9 cellular contexts compared by ENCODE assay signal in the genomic region with DNA sequence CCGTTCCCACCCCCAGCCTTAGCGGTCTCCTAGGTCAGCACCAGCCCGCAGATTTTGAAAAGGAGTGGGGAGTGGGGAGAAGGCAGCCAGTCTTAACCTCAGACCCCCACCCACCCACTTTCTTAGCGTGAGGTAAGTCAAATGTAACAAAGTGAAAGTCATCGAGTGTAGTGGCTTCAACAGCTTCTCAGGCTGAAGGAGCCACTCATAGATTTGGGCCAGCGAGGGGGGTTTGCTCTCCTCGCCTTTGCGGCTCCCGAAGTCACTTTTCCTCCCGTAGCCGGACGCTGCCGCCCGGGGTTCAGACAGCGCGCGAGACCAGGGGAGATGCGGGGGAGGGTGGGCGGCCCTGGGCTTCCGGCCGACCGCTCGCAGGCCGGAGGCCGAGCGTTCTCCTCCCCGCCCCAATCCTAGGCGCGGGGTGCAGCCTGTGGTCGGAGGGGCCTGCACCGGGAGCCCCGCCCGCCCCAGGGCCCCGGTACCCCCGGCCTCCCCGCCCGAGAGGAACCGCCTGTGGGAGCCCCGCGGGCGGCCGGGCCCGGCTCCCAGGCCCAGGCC. TPM values are rescaled to one million over a fixed set of nuclear protein-coding genes. Genes with fewer than 3 reads are reported as not detected.
DNase-seq lines count a peak whose midpoint lies in the region; ATAC-seq, FAIRE-seq and TF ChIP-seq lines count a peak whose summit lies in the region.
"Had no signal": no experiment of that assay in that cellular context is flagged by ENCODE, and none has a peak within 500 bp of the region (broad histone marks: within the 10 kb centered on the region; RNA-seq: fewer than 3 reads in every experiment).

No MANE protein-coding gene starts in this region.

- CTCF ChIA-PET in A673 (lab: Charles Lee) = no interaction called here

- peaks cover 26% of the 10 kb centered on the region for H3K23me2 ChIP-seq in H9 (ENCODE audit: insufficient read length, low read depth, low read length, poor library complexity, severe bottlenecking)

- H3K9me3 ChIP-seq in A673 (ENCODE audit: low read depth, low read length, poor library complexity, severe bottlenecking) (no peaks in the 10 kb centered on the region), H9 (ENCODE audit: control insufficient read depth, low read depth, low read length) (no peaks in the 10 kb centered on the region), muscle layer of duodenum (ENCODE audit: control insufficient read depth in 1 of 2, low read length in 2 of 2) (no peaks in the 10 kb centered on the region), pancreas (no peaks in the 10 kb centered on the region)

- no peak overlapping the region for H2BK120ac ChIP-seq in H9 (ENCODE audit: low read depth, low read length, poor library complexity, severe bottlenecking)

- H3K36me3 ChIP-seq in A673 (ENCODE audit: insufficient read depth, low read length, poor library complexity, severe bottlenecking) (peaks cover 48% of the 10 kb centered on the region), muscle layer of duodenum (ENCODE audit: control insufficient read depth in 1 of 2, insufficient read depth in 2 of 2, low read length in 2 of 2) (no peaks in the 10 kb centered on the region), pancreas (no peaks in the 10 kb centered on the region)

- H4K5ac ChIP-seq in H9 (ENCODE audit: insufficient read length, low read depth, low read length) = no peak overlapping the region

- peaks cover 0 to 5% of the 10 kb centered on the region in 2 experiments; a peak in 3 of 5 replicates for H3K9me3 Mint-ChIP-seq in H9

- H3K27me3 Mint-ChIP-seq in H9 (ENCODE audit: low read depth) = peaks cover 96% of the 10 kb centered on the region

- no peaks in the 10 kb centered on the region for H3K79me1 ChIP-seq in H9 (ENCODE audit: insufficient read depth, low read depth, low read length, poor library complexity, severe bottlenecking)

- peak overlapping the region in 1 of 2 experiments; percentile 67; a peak in 3 of 5 replicates for H3K4me3 Mint-ChIP-seq in H9

- H3K27me3 ChIP-seq in A673 (replicated peaks; ENCODE audit: insufficient read depth, low read depth, low read length, poor library complexity) = no peaks in the 10 kb centered on the region
- peaks cover 71% of the 10 kb centered on the region for H3K27me3 ChIP-seq in H9 (ENCODE audit: insufficient read depth, low read length)
- H3K27me3 ChIP-seq in dorsolateral prefrontal cortex = peaks cover 0 to 100% (median 86%) of the 10 kb centered on the region in 45 donors
- peaks cover 72% of the 10 kb centered on the region for H3K27me3 ChIP-seq in muscle layer of duodenum (ENCODE audit: low read depth, low read length)
- peaks cover 0 to 56% (median 5%) of the 10 kb centered on the region in 4 donors for H3K27me3 ChIP-seq in pancreas

- DNase-seq in A673 (ENCODE audit: low spot score) = peak; percentile 63
- DNase-seq in H9 = peak; percentile 52
- no peak for DNase-seq in dorsolateral prefrontal cortex
- no peak for DNase-seq in NCI-H2081 treated with DMSO at 0.1 percent for 48 hours (lab: John Stamatoyannopoulos, UW)
- DNase-seq in NCI-H524 treated with DMSO at 0.1 percent for 48 hours (lab: John Stamatoyannopoulos, UW) = no peak
- no peak for DNase-seq in pancreas
- no peak for DNase-seq in effector CD4-positive, alpha-beta T cell

- POLR2A ChIA-PET in A673 (lab: Charles Lee; ENCODE audit: low non-redundant PET) = no interaction called here

- TF ChIP-seq CTCF in A673 (conservative IDR thresholded peaks at IDR 0.05; ENCODE audit: low read depth, low read length) = no peak
- no peak for TF ChIP-seq CTCF in H9 (conservative IDR thresholded peaks at IDR 0.05)
- no peak for TF ChIP-seq CTCF in dorsolateral prefrontal cortex (IDR thresholded peaks at IDR 0.05 in 54 of 56, conservative IDR thresholded peaks at IDR 0.05 in 2 of 56; ENCODE audit: low read depth in 1 of 56, partially characterized antibody in 56 of 56)
- no peak for TF ChIP-seq CTCF in pancreas (IDR thresholded peaks at IDR 0.05)

- H3K4me3 ChIP-seq in A673 (ENCODE audit: low read depth, low read length, poor library complexity, severe bottlenecking) (peak overlapping the region; percentile 84), dorsolateral prefrontal cortex (peak overlapping the region; percentile 16 to 83 (median 60)), muscle layer of duodenum (ENCODE audit: low read depth in 1 of 2, low read length in 2 of 2) (peak overlapping the region; percentile 42 to 65), pancreas (peak overlapping the region in 1 of 4 donors; percentile 26)

- H3K4me1 ChIP-seq in A673 (ENCODE audit: insufficient read depth, low read length, poor library complexity, severe bottlenecking) = peaks cover 32% of the 10 kb centered on the region
- peaks cover 3% of the 10 kb centered on the region; the same call in 1 of the 2 replicates for H3K4me1 ChIP-seq in H9 (ENCODE audit: insufficient read depth, low read length)
- peaks cover 1 to 65% of the 10 kb centered on the region in 2 donors for H3K4me1 ChIP-seq in muscle layer of duodenum (ENCODE audit: control insufficient read depth in 1 of 2, insufficient read depth in 2 of 2, low read length in 2 of 2)
- H3K4me1 ChIP-seq in pancreas = peaks cover 0 to 9% (median 0%) of the 10 kb centered on the region in 3 donors

- H3K56ac ChIP-seq in H9 (ENCODE audit: insufficient read length, low read depth, low read length) = no peak overlapping the region

- H4K91ac ChIP-seq in H9 (ENCODE audit: insufficient read length, low read depth, low read length) = no peak overlapping the region

- no peak overlapping the region for H2AFZ ChIP-seq in H9 (ENCODE audit: low read length)

- H3K23ac ChIP-seq in H9 (ENCODE audit: insufficient read length, low read depth, low read length) = no peak overlapping the region

- H3K27ac ChIP-seq in A673 (ENCODE audit: low read depth, low read length, poor library complexity, severe bottlenecking) (peak overlapping the region; percentile 94), H9 (ENCODE audit: insufficient read length, low read depth, low read length) (no peak overlapping the region), dorsolateral prefrontal cortex (peak overlapping the region in 58 of 59 donors; percentile 73 to 98 (median 95)), muscle layer of duodenum (ENCODE audit: low read length) (no peak overlapping the region), pancreas (no peak overlapping the region)
- H3K27ac ChIP-seq: epithelial cell of prostate had no signal

- H2BK12ac ChIP-seq in H9 (ENCODE audit: insufficient read length, low read depth, low read length) = no peak overlapping the region

- no peak for ATAC-seq in pancreas

- no peaks in the 10 kb centered on the region; a peak in 1 of 7 replicates for H3K36me3 Mint-ChIP-seq in H9 (ENCODE audit: insufficient read depth in 1 of 3, low read depth in 3 of 3)

- no peak overlapping the region for H2BK20ac ChIP-seq in H9 (ENCODE audit: low read depth, low read length, poor library complexity, severe bottlenecking)

- H4K8ac ChIP-seq in H9 (replicated peaks; ENCODE audit: insufficient read length, low read depth, low read length) = no peak overlapping the region

- H3K27ac Mint-ChIP-seq in H9 = no peak overlapping the region

- no peak overlapping the region for H3K4ac ChIP-seq in H9 (ENCODE audit: low read depth, low read length)

- intact Hi-C loops in A673 (cut with micrococcal nuclease; ENCODE audit: unreplicated experiment) (loop anchor here (10.0 kb wide), 1 partner anchor 1844 kb away; a partner anchor contains a TSS), dorsolateral prefrontal cortex (cut with DNase I) (loop anchor here in 1 of 2 donors (5.0 to 10.0 kb wide), 2 partner anchors 116 to 208 kb away; a partner anchor contains a TSS), pancreas (cut with DNase I) (no loop called here)

- no TSS peak for BruUV-seq in A673 (replicated peaks; lab: Mats Ljungman, UMichigan)

- H3K9ac ChIP-seq in H9 (ENCODE audit: extremely low read depth, insufficient read length, low read length) = no peak overlapping the region

- WGBS in H9 (ENCODE audit: extremely low coverage, insufficient read length, low lambda C conversion rate) = no CpG with 5 or more reads among the region's 43 CpGs
- 17 to 24% methylated on average over 20 to 43 of the region's 43 CpGs for WGBS in pancreas, 2 donors

- H3T11ph ChIP-seq in H9 (ENCODE audit: low read length) = no peak overlapping the region

- H3K4me2 ChIP-seq in H9 (ENCODE audit: insufficient read depth, insufficient read length, low read length) = peak overlapping the region; percentile 53

- no peak overlapping the region for H2BK15ac ChIP-seq in H9 (ENCODE audit: low read depth, low read length)

- no peak for FAIRE-seq in pancreas (lab: Jason Lieb, UNC)

- H3K4me1 Mint-ChIP-seq in H9 = peaks cover 17 to 49% of the 10 kb centered on the region in 2 experiments

- no peak overlapping the region for H3K14ac ChIP-seq in H9 (ENCODE audit: insufficient read depth, low read length)

- H3K79me2 ChIP-seq in H9 (ENCODE audit: insufficient read depth, low read length) = no peaks in the 10 kb centered on the region

- H4K20me1 ChIP-seq in H9 (ENCODE audit: control insufficient read depth, insufficient read depth, insufficient read length) = no peaks in the 10 kb centered on the region

- no peak overlapping the region for H2BK5ac ChIP-seq in H9 (ENCODE audit: insufficient read length, low read length)

- no peak overlapping the region for H3K18ac ChIP-seq in H9 (ENCODE audit: insufficient read length, low read depth, low read length)

- no peak overlapping the region for H2AK5ac ChIP-seq in H9 (ENCODE audit: insufficient read length, low read length)

RNA-seq across cellular contexts. Expression of a gene that starts 3.4 kb away (rescaled TPM):
- 78.8 and 85.1 TPM in 2 replicates for total RNA-seq in A673 (2021)
- 0.11 TPM in 1 of 2 replicates, not detected in the other for total RNA-seq in H9 (2021)
- total RNA-seq in dorsolateral prefrontal cortex = 10 to 100 TPM in 101 of 120 experiments, 1 to 10 TPM in 19; 5.9 to 47.3 (median 14.2) TPM
- 1 to 10 TPM; 2.0 to 5.7 (median 3.0) TPM for total RNA-seq in pancreas
- 10 to 100 TPM; 11.5 to 28.7 TPM for polyA plus RNA-seq in pancreas

Comparison
In these comparisons a context has a peak if more than half of its experiments do, and no peak if none do; other contexts are left out.
1. DNase-seq: peak in A673 (single experiment) and H9 (single experiment); none in dorsolateral prefrontal cortex (0 of 10), NCI-H2081 treated with DMSO at 0.1 percent for 48 hours (single experiment), NCI-H524 treated with DMSO at 0.1 percent for 48 hours (single experiment), pancreas (0 of 6) and effector CD4-positive, alpha-beta T cell (single experiment).
2. H3K27ac ChIP-seq: peak in A673 (single experiment) and dorsolateral prefrontal cortex (58 of 59); none in H9 (single experiment), muscle layer of duodenum (single experiment) and pancreas (0 of 4).